In the genomic region with DNA sequence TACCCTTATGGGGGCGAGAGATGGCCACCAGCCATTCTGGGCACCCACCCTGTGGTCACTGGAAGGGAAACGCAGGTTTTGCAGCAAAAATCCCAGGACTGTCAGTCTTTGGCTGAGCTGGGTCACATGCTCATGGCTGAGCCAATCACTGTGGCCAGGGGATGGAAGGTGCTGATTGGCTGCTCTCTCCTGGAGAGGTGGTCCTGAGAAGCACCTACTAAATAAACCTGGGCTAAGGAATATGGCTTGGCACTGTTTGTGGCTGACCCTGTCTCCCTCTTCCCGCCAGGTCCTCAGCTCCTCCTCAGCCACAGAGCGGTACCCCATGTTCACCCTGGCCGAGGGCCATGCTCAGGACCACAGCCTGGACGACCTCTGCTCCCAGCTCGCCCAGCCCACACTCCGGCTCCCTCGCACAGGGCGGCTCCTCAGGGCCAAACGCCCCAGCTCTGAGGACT, we compare ENCODE assay signal across 8 cellular contexts. TPM values are rescaled to one million over a fixed set of nuclear protein-coding genes. Genes with fewer than 3 reads are reported as not detected.
DNase-seq lines count a peak whose midpoint lies in the region; ATAC-seq and TF ChIP-seq lines count a peak whose summit lies in the region.

No MANE protein-coding gene starts in this region.

- no peak for TF ChIP-seq CTCF in 22Rv1 (IDR thresholded peaks at IDR 0.05)
- TF ChIP-seq CTCF in fibroblast of lung (conservative IDR thresholded peaks at IDR 0.05 in 1 of 2, IDR thresholded peaks at IDR 0.05 in 1 of 2; ENCODE audit: low read depth in 1 of 2, low read length in 2 of 2): no peak

- no peak overlapping the region for H3K4me2 ChIP-seq in fibroblast of lung (ENCODE audit: extremely low read depth, insufficient read depth, low read length)

- DNase-seq in GM03348 (ENCODE audit: low spot score): peak; percentile 41
- DNase-seq in SJCRH30: peak; percentile 55 to 64
- DNase-seq in fibroblast of lung (ENCODE audit: low read depth in 2 of 2): peak; percentile 17 to 19
- DNase-seq in NCI-H1694 (lab: John Stamatoyannopoulos, UW): no peak
- no peak for DNase-seq in activated effector memory CD4-positive, alpha-beta T cell treated with Interleukin-2 at 50 U/mL for 16 hours
- DNase-seq in ecto neural progenitor cell (ENCODE audit: low spot score): no peak

- no peak overlapping the region for H2AFZ ChIP-seq in fibroblast of lung (ENCODE audit: low read length)

- ATAC-seq in HG02884 (IDR thresholded peaks at IDR 0.05; ENCODE audit: unreplicated experiment): no peak

- H3K4me1 ChIP-seq in SJCRH30 (no peaks in the 10 kb centered on the region), fibroblast of lung (ENCODE audit: control insufficient read depth, extremely low read depth, insufficient read depth, low read length) (no peaks in the 10 kb centered on the region)

- H3K4me3 ChIP-seq in SJCRH30 (no peak overlapping the region), fibroblast of lung (replicated peaks in 1 of 4; ENCODE audit: control extremely low read depth in 1 of 4, insufficient read depth in 1 of 4, low read depth in 3 of 4, low read length in 4 of 4) (no peak overlapping the region)

- H3K36me3 ChIP-seq in SJCRH30 (peaks cover 41% of the 10 kb centered on the region), fibroblast of lung (ENCODE audit: control insufficient read depth, insufficient read depth, low read length) (peaks cover 36% of the 10 kb centered on the region)

- H3K79me2 ChIP-seq in fibroblast of lung (ENCODE audit: control insufficient read depth, insufficient read depth, low read length): no peaks in the 10 kb centered on the region

- H3K9me3 ChIP-seq in SJCRH30 (replicated peaks): no peaks in the 10 kb centered on the region
- H3K9me3 ChIP-seq in fibroblast of lung (ENCODE audit: control insufficient read depth, insufficient read depth, low read depth, low read length): no peaks in the 10 kb centered on the region

- no peaks in the 10 kb centered on the region for H3K27me3 ChIP-seq in SJCRH30
- H3K27me3 ChIP-seq in fibroblast of lung (ENCODE audit: control insufficient read depth, insufficient read depth, low read length): no peaks in the 10 kb centered on the region

- no peaks in the 10 kb centered on the region for H4K20me1 ChIP-seq in fibroblast of lung (ENCODE audit: control insufficient read depth, extremely low read depth, insufficient read depth, low read length)

- peak overlapping the region; percentile 30; the same call in 1 of the 2 replicates for H3K27ac ChIP-seq in 22Rv1
- no peak overlapping the region for H3K27ac ChIP-seq in SJCRH30
- no peak overlapping the region for H3K27ac ChIP-seq in fibroblast of lung (ENCODE audit: insufficient read depth, low read length)

- no peak overlapping the region for H3K9ac ChIP-seq in fibroblast of lung (ENCODE audit: insufficient read depth, low read length)

RNA-seq across cellular contexts. Expression of a gene that starts 8.9 kb away (rescaled TPM):
- 25.5 and 26.4 TPM in 2 replicates for total RNA-seq in SJCRH30 (2014; rRNA removed; shearing (Covaris generic))
- 13.4 and 14.9 TPM in 2 replicates for total RNA-seq in fibroblast of lung
- polyA plus RNA-seq in fibroblast of lung: 7.2 and 12.8 TPM in 2 replicates
- polyA plus RNA-seq in fibroblast of lung (2012): 12.5 and 19.3 TPM in 2 replicates
- polyA minus RNA-seq in fibroblast of lung (ENCODE audit: low replicate concordance): 22.8 and 39.0 TPM in 2 replicates

RNA-seq across cellular contexts. Expression of a gene that starts 13.2 kb away (rescaled TPM):
- 20.0 and 25.5 TPM in 2 replicates for total RNA-seq in SJCRH30 (2014; rRNA removed; shearing (Covaris generic))
- total RNA-seq in fibroblast of lung: 8.6 and 10.0 TPM in 2 replicates
- 9.4 and 12.6 TPM in 2 replicates for polyA plus RNA-seq in fibroblast of lung
- polyA plus RNA-seq in fibroblast of lung (2012): 11.8 and 15.9 TPM in 2 replicates
- polyA minus RNA-seq in fibroblast of lung (ENCODE audit: low replicate concordance): 7.6 and 17.5 TPM in 2 replicates

RNA-seq across cellular contexts. Expression of a gene that starts 16.2 kb away (rescaled TPM):
- total RNA-seq in SJCRH30 (2014; rRNA removed; shearing (Covaris generic)): 7.5 and 7.9 TPM in 2 replicates
- 3.9 and 10.7 TPM in 2 replicates for total RNA-seq in fibroblast of lung
- polyA plus RNA-seq in fibroblast of lung: 9.7 and 15.7 TPM in 2 replicates
- 8.5 and 17.1 TPM in 2 replicates for polyA plus RNA-seq in fibroblast of lung (2012)
- polyA minus RNA-seq in fibroblast of lung (ENCODE audit: low replicate concordance): 4.0 and 17.0 TPM in 2 replicates

RNA-seq across cellular contexts. Expression of a gene that starts 34.5 kb away (rescaled TPM):
- 0.35 and 0.40 TPM in 2 replicates for total RNA-seq in SJCRH30 (2014; rRNA removed; shearing (Covaris generic))
- total RNA-seq in fibroblast of lung: 0.17 TPM in 1 of 2 replicates, not detected in the other
- 0.16 and 0.45 TPM in 2 replicates for polyA plus RNA-seq in fibroblast of lung
- polyA plus RNA-seq in fibroblast of lung (2012): 0.41 and 0.85 TPM in 2 replicates
- polyA minus RNA-seq in fibroblast of lung (ENCODE audit: low replicate concordance): not detected in 2 replicates

RNA-seq across cellular contexts. Expression of a gene that starts 35.4 kb away (rescaled TPM):
- 2.4 and 2.6 TPM in 2 replicates for total RNA-seq in SJCRH30 (2014; rRNA removed; shearing (Covaris generic))
- total RNA-seq in fibroblast of lung: under 0.01 TPM in 1 of 2 replicates, not detected in the other
- 0.02 and 0.19 TPM in 2 replicates for polyA plus RNA-seq in fibroblast of lung
- polyA plus RNA-seq in fibroblast of lung (2012): 0.15 TPM in 1 of 2 replicates, not detected in the other
- polyA minus RNA-seq in fibroblast of lung (ENCODE audit: low replicate concordance): not detected in 2 replicates

Comparison
In these comparisons a context has a peak if more than half of its experiments do, and no peak if none do; other contexts are left out.
1. DNase-seq: peak in GM03348 (single experiment), SJCRH30 (2 of 2) and fibroblast of lung (2 of 2); none in NCI-H1694 (single experiment), activated effector memory CD4-positive, alpha-beta T cell treated with Interleukin-2 at 50 U/mL for 16 hours (single experiment) and ecto neural progenitor cell (single experiment).